Comparison of ENCODE assay signal across 19 cellular contexts in the genomic region with DNA sequence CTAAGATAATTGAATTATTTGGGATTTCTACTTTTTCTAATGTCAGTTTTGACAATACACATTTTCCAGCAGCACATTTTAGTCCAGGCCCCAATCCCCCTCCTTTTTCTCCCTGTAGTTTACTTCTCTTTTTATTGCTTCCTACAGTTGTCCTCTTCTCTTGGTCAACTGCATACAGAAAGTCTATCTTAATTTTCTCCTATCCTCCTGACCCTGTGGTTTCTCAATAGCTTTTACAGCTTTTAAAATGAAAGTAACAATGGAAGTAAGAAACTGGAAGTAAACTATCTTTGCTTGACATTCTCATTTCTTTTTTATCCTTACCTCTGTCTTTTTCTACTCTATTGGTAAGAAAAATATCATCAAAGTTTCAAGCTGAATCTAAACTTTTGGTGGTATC.
DNase-seq lines count a peak whose midpoint lies in the region; ATAC-seq and TF ChIP-seq lines count a peak whose summit lies in the region.
"Had no signal": no experiment of that assay in that cellular context is flagged by ENCODE, and none has a peak within 500 bp of the region (broad histone marks: within the 10 kb centered on the region; RNA-seq: fewer than 3 reads in every experiment).

No MANE protein-coding gene starts in this region.

- no peaks in the 10 kb centered on the region for H3K36me3 ChIP-seq in ovary

- intact Hi-C loops in ovary (cut with DNase I), result no loop called here

- peaks cover 3% of the 10 kb centered on the region for H3K9me3 Mint-ChIP-seq in neural crest cell

- ATAC-seq in GM18870 (IDR thresholded peaks at IDR 0.05; ENCODE audit: unreplicated experiment) (peak; percentile 69), HG02798 (IDR thresholded peaks at IDR 0.05; ENCODE audit: poor library complexity, unreplicated experiment) (peak; percentile 46)
- ATAC-seq: PC-3 had no signal

- H3K27me3 Mint-ChIP-seq in neural crest cell (ENCODE audit: low read depth), result no peaks in the 10 kb centered on the region

- TF ChIP-seq EP300 in ovary (IDR thresholded peaks at IDR 0.05), result no peak

- H3K27ac ChIP-seq in ovary, result no peak overlapping the region
- H3K27ac ChIP-seq: GM23248 had no signal

- DNase-seq in NOMO-1 treated with DMSO at 0.1 percent for 48 hours (lab: John Stamatoyannopoulos, UW; ENCODE audit: unreplicated experiment) (peak; percentile 86), neural crest cell (ENCODE audit: low read depth, low spot score) (no peak), T-helper 1 cell (no peak), ovary (no peak)
- DNase-seq in activated CD4-positive, alpha-beta T cell treated with anti-CD3 and anti-CD28 coated beads for 48 hours, result no peak
- DNase-seq: AML-193; CD4-positive, alpha-beta T cell; DMS79; GM23248; HCEC 1CT; NCI-H1092; NCI-H146; NCI-H2081 treated with DMSO at 0.1 percent for 48 hours; NCI-H2227 treated with DMSO at 0.1 percent for 48 hours; NCI-H524; PC-3; T-helper 9 cell had no signal

- H3K9me3 ChIP-seq in ovary, result no peaks in the 10 kb centered on the region

- H3K27ac Mint-ChIP-seq in neural crest cell (ENCODE audit: unreplicated experiment), result peak overlapping the region; percentile 55
- H3K27ac Mint-ChIP-seq: CD4-positive, alpha-beta T cell had no signal

- H3K4me3 Mint-ChIP-seq in neural crest cell, result no peak overlapping the region
- H3K4me3 Mint-ChIP-seq: CD4-positive, alpha-beta T cell had no signal

- no peak overlapping the region for H3K4me3 ChIP-seq in ovary
- H3K4me3 ChIP-seq: GM23248 had no signal

- no peak for TF ChIP-seq POLR2A in ovary (IDR thresholded peaks at IDR 0.05)

- TF ChIP-seq CTCF in neural crest cell (conservative IDR thresholded peaks at IDR 0.05) (no peak), ovary (IDR thresholded peaks at IDR 0.05) (no peak)

- no peaks in the 10 kb centered on the region for H3K4me1 Mint-ChIP-seq in neural crest cell

- H3K36me3 Mint-ChIP-seq in neural crest cell (ENCODE audit: low read depth), result no peaks in the 10 kb centered on the region

- no peaks in the 10 kb centered on the region for H3K27me3 ChIP-seq in ovary

- no peaks in the 10 kb centered on the region for H3K4me1 ChIP-seq in ovary (ENCODE audit: insufficient read depth)
